23 cellular contexts compared by ENCODE assay signal in genomic region chr11:67687986-67688385, GRCh38. TPM values are rescaled to one million over a fixed set of nuclear protein-coding genes. Genes with fewer than 3 reads are reported as not detected.
DNase-seq lines count a peak whose midpoint lies in the region; ATAC-seq, FAIRE-seq and TF ChIP-seq lines count a peak whose summit lies in the region.
"Had no signal": no experiment of that assay in that cellular context is flagged by ENCODE, and none has a peak within 500 bp of the region (broad histone marks: within the 10 kb centered on the region; RNA-seq: fewer than 3 reads in every experiment).

No MANE protein-coding gene starts in this region.

- H3K4me2 ChIP-seq in GM23338: no peak overlapping the region
- H3K4me2 ChIP-seq in GM12878 (ENCODE audit: control insufficient read depth, insufficient read depth): no peak overlapping the region

- no peak overlapping the region for H3K4me3 Mint-ChIP-seq in GM23338
- H3K4me3 Mint-ChIP-seq: CD8-positive, alpha-beta T cell; H9; HFFc6 had no signal

- DNase-seq in GM23338 (ENCODE audit: low spot score): no peak
- peak; percentile 19 for DNase-seq in Jurkat, Clone E6-1 (ENCODE audit: low read depth, low spot score)
- DNase-seq in GM12878 (ENCODE audit: low read depth, low spot score): no peak
- DNase-seq in activated CD4-positive, CD25-positive, alpha-beta regulatory T cell (lab: John Stamatoyannopoulos, UW): no peak
- no peak for DNase-seq in sciatic nerve (ENCODE audit: low spot score)
- DNase-seq: C1 segment of cervical spinal cord; Caco-2; CD8-positive, alpha-beta T cell; DMS153; EL; GDM1; GM23248; H9; HFFc6 had no signal

- H3F3A ChIP-seq in GM23338 (replicated peaks; ENCODE audit: low read depth): no peaks in the 10 kb centered on the region

- SMC1A ChIA-PET in GM12878 (lab: Charles Lee; ENCODE audit: uncharacterized antibody, unreplicated experiment): no interaction called here

- 0 out of 2 replicates have a peak overlapping the region, but pooled peaks have one; percentile 34 for H2AFZ ChIP-seq in GM23338
- no peak overlapping the region for H2AFZ ChIP-seq in GM12878 (ENCODE audit: control insufficient read depth, low read depth, low read length)
- H2AFZ ChIP-seq: GM23248 had no signal

- H3K27me3 Mint-ChIP-seq in GM23338 (ENCODE audit: insufficient read depth, low read depth, poor library complexity): peaks cover 3% of the 10 kb centered on the region

- peaks cover 14% of the 10 kb centered on the region; the same call in 2 of the 3 replicates for H3K4me1 Mint-ChIP-seq in GM23338

- no peak overlapping the region for H3K9ac ChIP-seq in GM12878 (ENCODE audit: control insufficient read depth, insufficient read depth, low read length)
- H3K9ac ChIP-seq: GM23248 had no signal

- TF ChIP-seq EP300 in GM12878 (IDR thresholded peaks at IDR 0.05; ENCODE audit: borderline replicate concordance in 1 of 2, control insufficient read depth in 1 of 2, low read depth in 2 of 2, low read length in 2 of 2): no peak

- ATAC-seq in GM23338: no peak
- no peak for ATAC-seq in GM12878
- ATAC-seq in HG03139 (IDR thresholded peaks at IDR 0.05; ENCODE audit: unreplicated experiment): no peak
- no peak for ATAC-seq in sciatic nerve
- no peak for ATAC-seq in HG02840 (IDR thresholded peaks at IDR 0.05; ENCODE audit: low FRiP score, unreplicated experiment)
- ATAC-seq: CD8-positive, alpha-beta T cell; HCT116 had no signal

- H3K79me2 ChIP-seq in GM23338 (replicated peaks; ENCODE audit: insufficient read depth) (no peaks in the 10 kb centered on the region), GM12878 (ENCODE audit: control insufficient read depth, insufficient read depth, low read length) (no peaks in the 10 kb centered on the region)

- TF ChIP-seq POLR2A in GM12878 (IDR thresholded peaks at IDR 0.05; ENCODE audit: low read depth, low read length): no peak

- BruUV-seq in GM12878 (replicated peaks; lab: Mats Ljungman, UMichigan): no TSS peak

- H3K36me3 ChIP-seq in GM23338 (ENCODE audit: insufficient read depth) (no peaks in the 10 kb centered on the region), GM12878 (ENCODE audit: control insufficient read depth in 2 of 2, insufficient read depth in 2 of 2, low read length in 1 of 2) (no peaks in the 10 kb centered on the region)

- H3K9me2 ChIP-seq in GM23338 (ENCODE audit: insufficient read depth): no peaks in the 10 kb centered on the region

- H3K9me3 ChIP-seq in GM12878 (replicated peaks; ENCODE audit: control insufficient read depth, insufficient read depth, low read length): no peaks in the 10 kb centered on the region
- H3K9me3 ChIP-seq: Caco-2 had no signal

- TF ChIP-seq CTCF in GM23338 (conservative IDR thresholded peaks at IDR 0.05; ENCODE audit: low read depth in 2 of 2): no peak
- TF ChIP-seq CTCF in GM12878 (IDR thresholded peaks at IDR 0.05 in 2 of 3, conservative IDR thresholded peaks at IDR 0.05 in 1 of 3; ENCODE audit: control insufficient read depth in 2 of 3, extremely low read depth in 1 of 3, insufficient read depth in 1 of 3, low read depth in 3 of 3, low read length in 3 of 3): no peak

- in situ Hi-C loops in GM12878 (cut with MboI): no loop called here

- H3K4me1 ChIP-seq in GM23338 (ENCODE audit: insufficient read depth) (no peaks in the 10 kb centered on the region), GM12878 (ENCODE audit: control insufficient read depth, insufficient read depth, low read length) (no peaks in the 10 kb centered on the region)

- H3K27me3 ChIP-seq in GM23338 (ENCODE audit: insufficient read depth) (no peaks in the 10 kb centered on the region), GM12878 (replicated peaks in 1 of 2; ENCODE audit: control insufficient read depth in 2 of 2, insufficient read depth in 2 of 2, low read length in 1 of 2) (peaks cover 0 to 1% of the 10 kb centered on the region in 2 experiments; a peak in 2 of 4 replicates)

- H3K27ac ChIP-seq in GM23338 (ENCODE audit: low read depth): no peak overlapping the region
- no peak overlapping the region for H3K27ac ChIP-seq in GM12878 (ENCODE audit: control insufficient read depth, insufficient read depth)
- H3K27ac ChIP-seq: GM23248 had no signal

- POLR2A ChIA-PET in GM12878 (lab: Charles Lee): no interaction called here

- 46% methylated on average over 2 of the region's 2 CpGs for WGBS in GM12878 (ENCODE audit: insufficient coverage, insufficient replicate concordance, low lambda C conversion rate, missing lambda C conversion rate)

- no peak for TF ChIP-seq RAD21 in GM12878 (IDR thresholded peaks at IDR 0.05; ENCODE audit: insufficient read depth, low read depth, low read length)

- RAD21 ChIA-PET in GM12878 (lab: Charles Lee; ENCODE audit: unreplicated experiment): no interaction called here

- no peak overlapping the region for H3K27ac Mint-ChIP-seq in GM23338
- H3K27ac Mint-ChIP-seq: CD8-positive, alpha-beta T cell; H9; HFFc6 had no signal

- no peak overlapping the region for H3K4me3 ChIP-seq in GM23338
- H3K4me3 ChIP-seq in Jurkat, Clone E6-1 (ENCODE audit: low read length): no peak overlapping the region
- H3K4me3 ChIP-seq in GM12878: no peak overlapping the region
- H3K4me3 ChIP-seq: GM23248 had no signal

- H3K9me3 Mint-ChIP-seq in GM23338: no peaks in the 10 kb centered on the region; the same call in 2 of the 3 replicates
- H3K9me3 Mint-ChIP-seq: CD8-positive, alpha-beta T cell; H9; HFFc6 had no signal

- FAIRE-seq in GM12878 (lab: Jason Lieb, UNC): peak; percentile 52
- FAIRE-seq: GM12891, GM19239 had no signal

- intact Hi-C loops in GM12878 (cut with micrococcal nuclease; ENCODE audit: unreplicated experiment) (no loop called here), sciatic nerve (cut with DNase I) (loop anchor here (5.0 kb wide), 1 partner anchor 1544 kb away; no protein-coding TSS in a partner anchor)

- H4K20me1 ChIP-seq in GM23338 (replicated peaks; ENCODE audit: insufficient read depth) (no peaks in the 10 kb centered on the region), GM12878 (ENCODE audit: control insufficient read depth, insufficient read depth) (no peaks in the 10 kb centered on the region)

- CTCF ChIA-PET in GM12878 (lab: Yijun Ruan, JAX): interaction anchor here (1.2 kb wide), 1 partner anchor 29 kb away, joined by 3 read pairs; no protein-coding TSS in a partner anchor

- no peaks in the 10 kb centered on the region for H3K36me3 Mint-ChIP-seq in GM23338 (ENCODE audit: low read depth)
- H3K36me3 Mint-ChIP-seq: CD8-positive, alpha-beta T cell had no signal

RNA-seq across cellular contexts. Expression of gene ALDH3B2, which starts 13.6 kb away (rescaled TPM):
- not detected in 2 replicates for total RNA-seq in GM23338 (2014; rRNA removed; shearing (Covaris generic))
- polyA plus RNA-seq in GM23338 (2016; fragmentation: Nextera tagmentation; extraction: Ambion mirVana): not detected in 2 replicates
- polyA plus RNA-seq in Jurkat, Clone E6-1 (2012; ENCODE audit: insufficient read depth, insufficient read length): 2.3 TPM
- total RNA-seq in GM12878 (2013; cell fraction: nucleolus; rRNA removed): not detected in 2 replicates
- total RNA-seq in GM12878 (2014; rRNA removed): 0.16 and 0.17 TPM in 2 replicates
- not detected in 2 replicates for total RNA-seq in GM12878 (2014; rRNA removed; fragmentation: Illumina TruSeq; extraction: Trizol)
- not detected in 2 replicates for total RNA-seq in GM12878 (2021)
- not detected for polyA plus RNA-seq in GM12878 (2011; ENCODE audit: low read depth)
- polyA plus RNA-seq in GM12878 (2011; rRNA removed): not detected in 2 replicates
- polyA plus RNA-seq in GM12878 (2011; cell fraction: cytosol; rRNA removed): not detected in 2 replicates
- polyA plus RNA-seq in GM12878 (2011; cell fraction: nucleus; rRNA removed): not detected in 2 replicates
- polyA plus RNA-seq in GM12878 (2012): not detected in 2 replicates
- 0.09 TPM in 1 of 2 replicates, not detected in the other for polyA plus RNA-seq in GM12878 (2014; fragmentation: Illumina TruSeq; extraction: Trizol)
- polyA plus RNA-seq in GM12878 (2014; fragmentation: Nextera tagmentation; extraction: Ambion mirVana): not detected
- polyA plus RNA-seq in GM12878 (2014; rRNA removed): not detected in 2 replicates
- polyA plus RNA-seq in GM12878 (2016; fragmentation: Nextera tagmentation; extraction: Ambion mirVana): not detected
- polyA minus RNA-seq in GM12878 (2011; rRNA and poly(A)+ RNA removed): not detected in 2 replicates
- polyA minus RNA-seq in GM12878 (2011; cell fraction: cytosol; rRNA and poly(A)+ RNA removed): not detected in 2 replicates
- polyA minus RNA-seq in GM12878 (2011; cell fraction: nucleus; rRNA and poly(A)+ RNA removed): not detected in 2 replicates
- not detected for total RNA-seq in sciatic nerve
- total RNA-seq: A172; A673; CD8-positive, alpha-beta T cell; GM23248; H4; H9; HFFc6 had no signal
- polyA plus RNA-seq: BJ, GM23248 had no signal

RNA-seq across cellular contexts. Expression of gene ACY3, which starts 37.5 kb away (rescaled TPM):
- total RNA-seq in GM23338 (2014; rRNA removed; shearing (Covaris generic)): 0.31 and 0.87 TPM in 2 replicates
- not detected in 2 replicates for polyA plus RNA-seq in GM23338 (2016; fragmentation: Nextera tagmentation; extraction: Ambion mirVana)
- 12.4 TPM for polyA plus RNA-seq in Jurkat, Clone E6-1 (2012; ENCODE audit: insufficient read depth, insufficient read length)
- not detected in 2 replicates for total RNA-seq in GM12878 (2013; cell fraction: nucleolus; rRNA removed)
- total RNA-seq in GM12878 (2014; rRNA removed): 20.2 and 27.8 TPM in 2 replicates
- total RNA-seq in GM12878 (2014; rRNA removed; fragmentation: Illumina TruSeq; extraction: Trizol): 12.2 and 12.8 TPM in 2 replicates
- 23.5 and 24.3 TPM in 2 replicates for total RNA-seq in GM12878 (2021)
- 1.5 TPM for polyA plus RNA-seq in GM12878 (2011; ENCODE audit: low read depth)
- 0.33 and 0.83 TPM in 2 replicates for polyA plus RNA-seq in GM12878 (2011; rRNA removed)
- 1.3 and 1.8 TPM in 2 replicates for polyA plus RNA-seq in GM12878 (2011; cell fraction: cytosol; rRNA removed)
- 1.9 and 2.8 TPM in 2 replicates for polyA plus RNA-seq in GM12878 (2011; cell fraction: nucleus; rRNA removed)
- polyA plus RNA-seq in GM12878 (2012): 3.7 and 6.2 TPM in 2 replicates
- 6.3 and 17.8 TPM in 2 replicates for polyA plus RNA-seq in GM12878 (2014; fragmentation: Illumina TruSeq; extraction: Trizol)
- polyA plus RNA-seq in GM12878 (2014; fragmentation: Nextera tagmentation; extraction: Ambion mirVana): 10 to 100 TPM; 13.1 to 14.4 TPM
- 30.7 and 36.1 TPM in 2 replicates for polyA plus RNA-seq in GM12878 (2014; rRNA removed)
- 10 to 100 TPM; 16.8 to 22.4 TPM for polyA plus RNA-seq in GM12878 (2016; fragmentation: Nextera tagmentation; extraction: Ambion mirVana)
- polyA minus RNA-seq in GM12878 (2011; rRNA and poly(A)+ RNA removed): 0.88 and 1.7 TPM in 2 replicates
- 1.3 TPM in 1 of 2 replicates, not detected in the other for polyA minus RNA-seq in GM12878 (2011; cell fraction: cytosol; rRNA and poly(A)+ RNA removed)
- 0.48 TPM in 1 of 2 replicates, not detected in the other for polyA minus RNA-seq in GM12878 (2011; cell fraction: nucleus; rRNA and poly(A)+ RNA removed)
- 0.45 TPM for total RNA-seq in sciatic nerve
- total RNA-seq: A673; CD8-positive, alpha-beta T cell; GM23248; H9; HFFc6 had no signal
- polyA plus RNA-seq: BJ, GM23248 had no signal

RNA-seq across cellular contexts. Expression of gene TBX10, which starts 48.4 kb away (rescaled TPM):
- total RNA-seq in GM23338 (2014; rRNA removed; shearing (Covaris generic)): 0.10 TPM in 1 of 2 replicates, not detected in the other
- polyA plus RNA-seq in GM23338 (2016; fragmentation: Nextera tagmentation; extraction: Ambion mirVana): not detected in 2 replicates
- polyA plus RNA-seq in Jurkat, Clone E6-1 (2012; ENCODE audit: insufficient read depth, insufficient read length): not detected
- total RNA-seq in GM12878 (2013; cell fraction: nucleolus; rRNA removed): 0.32 TPM in 1 of 2 replicates, not detected in the other
- total RNA-seq in GM12878 (2014; rRNA removed): 0.22 and 0.23 TPM in 2 replicates
- total RNA-seq in GM12878 (2014; rRNA removed; fragmentation: Illumina TruSeq; extraction: Trizol): 0.18 TPM in 1 of 2 replicates, not detected in the other
- total RNA-seq in GM12878 (2021): 0.16 and 0.26 TPM in 2 replicates
- polyA plus RNA-seq in GM12878 (2011; ENCODE audit: low read depth): not detected
- not detected in 2 replicates for polyA plus RNA-seq in GM12878 (2011; rRNA removed)
- polyA plus RNA-seq in GM12878 (2011; cell fraction: cytosol; rRNA removed): 0.07 and 0.13 TPM in 2 replicates
- polyA plus RNA-seq in GM12878 (2011; cell fraction: nucleus; rRNA removed): 0.25 and 0.27 TPM in 2 replicates
- polyA plus RNA-seq in GM12878 (2012): 0.08 TPM in 1 of 2 replicates, not detected in the other
- polyA plus RNA-seq in GM12878 (2014; fragmentation: Illumina TruSeq; extraction: Trizol): 0.10 and 0.16 TPM in 2 replicates
- polyA plus RNA-seq in GM12878 (2014; fragmentation: Nextera tagmentation; extraction: Ambion mirVana): not detected
- polyA plus RNA-seq in GM12878 (2014; rRNA removed): 0.15 and 0.44 TPM in 2 replicates
- under 1 TPM in 1 of 2 experiments, not detected in 1; 0.17 TPM for polyA plus RNA-seq in GM12878 (2016; fragmentation: Nextera tagmentation; extraction: Ambion mirVana)
- polyA minus RNA-seq in GM12878 (2011; rRNA and poly(A)+ RNA removed): not detected in 2 replicates
- not detected in 2 replicates for polyA minus RNA-seq in GM12878 (2011; cell fraction: cytosol; rRNA and poly(A)+ RNA removed)
- polyA minus RNA-seq in GM12878 (2011; cell fraction: nucleus; rRNA and poly(A)+ RNA removed): not detected in 2 replicates
- not detected for total RNA-seq in sciatic nerve
- total RNA-seq: A172; A673; Caco-2; CD8-positive, alpha-beta T cell; GM23248; H4; H9; HFFc6 had no signal
- polyA plus RNA-seq: BJ, GM23248 had no signal

RNA-seq across cellular contexts. Expression of gene NUDT8, which starts 58.2 kb away (rescaled TPM):
- 5.0 and 6.6 TPM in 2 replicates for total RNA-seq in GM23338 (2014; rRNA removed; shearing (Covaris generic))
- 15.1 and 16.4 TPM in 2 replicates for polyA plus RNA-seq in GM23338 (2016; fragmentation: Nextera tagmentation; extraction: Ambion mirVana)
- 119 TPM for polyA plus RNA-seq in Jurkat, Clone E6-1 (2012; ENCODE audit: insufficient read depth, insufficient read length)
- 10.2 and 10.6 TPM in 2 replicates for total RNA-seq in GM12878 (2013; cell fraction: nucleolus; rRNA removed)
- total RNA-seq in GM12878 (2014; rRNA removed): 15.9 and 18.2 TPM in 2 replicates
- 3.3 and 4.8 TPM in 2 replicates for total RNA-seq in GM12878 (2014; rRNA removed; fragmentation: Illumina TruSeq; extraction: Trizol)
- 16.5 and 16.9 TPM in 2 replicates for total RNA-seq in GM12878 (2021)
- 2.4 TPM for polyA plus RNA-seq in GM12878 (2011; ENCODE audit: low read depth)
- polyA plus RNA-seq in GM12878 (2011; rRNA removed): 1.6 and 3.7 TPM in 2 replicates
- polyA plus RNA-seq in GM12878 (2011; cell fraction: cytosol; rRNA removed): 12.1 and 15.1 TPM in 2 replicates
- polyA plus RNA-seq in GM12878 (2011; cell fraction: nucleus; rRNA removed): 27.4 and 32.4 TPM in 2 replicates
- polyA plus RNA-seq in GM12878 (2012): 12.1 and 17.5 TPM in 2 replicates
- 0.30 and 2.9 TPM in 2 replicates for polyA plus RNA-seq in GM12878 (2014; fragmentation: Illumina TruSeq; extraction: Trizol)
- 1 to 10 TPM in 1 of 2 experiments, under 1 TPM in 1; 0.32 to 1.1 TPM for polyA plus RNA-seq in GM12878 (2014; fragmentation: Nextera tagmentation; extraction: Ambion mirVana)
- 14.9 and 18.8 TPM in 2 replicates for polyA plus RNA-seq in GM12878 (2014; rRNA removed)
- polyA plus RNA-seq in GM12878 (2016; fragmentation: Nextera tagmentation; extraction: Ambion mirVana): 10 to 100 TPM; 16.9 to 17.7 TPM
- 2.5 and 5.0 TPM in 2 replicates for polyA minus RNA-seq in GM12878 (2011; rRNA and poly(A)+ RNA removed)
- polyA minus RNA-seq in GM12878 (2011; cell fraction: cytosol; rRNA and poly(A)+ RNA removed): 6.7 and 6.8 TPM in 2 replicates
- 13.8 and 19.5 TPM in 2 replicates for polyA minus RNA-seq in GM12878 (2011; cell fraction: nucleus; rRNA and poly(A)+ RNA removed)
- total RNA-seq in sciatic nerve: 7.8 TPM
